ENCODE assay signal across 1 cellular context in genomic region chr2:8160959-8161358, GRCh38.
TF ChIP-seq lines count a peak whose summit lies in the region.

No MANE protein-coding gene starts in this region.

TF ChIP-seq in HepG2, 621 proteins besides CTCF, POLR2A, EP300 and RAD21 (continued from another document):
- peak; percentile 27; the same call in 1 of the 2 replicates for TF ChIP-seq ZNF687 (CRISPR knock-in tag; IDR thresholded peaks at IDR 0.05)
